ENCODE assay signal across 1 cellular context in genomic region chr19:18966304-18966703, GRCh38.
TF ChIP-seq lines count a peak whose summit lies in the region.

No MANE protein-coding gene starts in this region.

TF ChIP-seq in HepG2, 621 proteins besides CTCF, POLR2A, EP300 and RAD21:
- TF ChIP-seq HCFC1 (IDR thresholded peaks at IDR 0.05; ENCODE audit: low read depth, low read length) (no peak), SAP130 (CRISPR knock-in tag; IDR thresholded peaks at IDR 0.05; ENCODE audit: low read depth) (no peak), ZSCAN20 (CRISPR knock-in tag; IDR thresholded peaks at IDR 0.05; ENCODE audit: borderline replicate concordance) (no peak), SRF (IDR thresholded peaks at IDR 0.05; ENCODE audit: low read depth, low read length) (no peak)
TF ChIP-seq in HepG2: peak in this region for 0.
